ENCODE assay signal across 1 cellular context in the genomic region with DNA sequence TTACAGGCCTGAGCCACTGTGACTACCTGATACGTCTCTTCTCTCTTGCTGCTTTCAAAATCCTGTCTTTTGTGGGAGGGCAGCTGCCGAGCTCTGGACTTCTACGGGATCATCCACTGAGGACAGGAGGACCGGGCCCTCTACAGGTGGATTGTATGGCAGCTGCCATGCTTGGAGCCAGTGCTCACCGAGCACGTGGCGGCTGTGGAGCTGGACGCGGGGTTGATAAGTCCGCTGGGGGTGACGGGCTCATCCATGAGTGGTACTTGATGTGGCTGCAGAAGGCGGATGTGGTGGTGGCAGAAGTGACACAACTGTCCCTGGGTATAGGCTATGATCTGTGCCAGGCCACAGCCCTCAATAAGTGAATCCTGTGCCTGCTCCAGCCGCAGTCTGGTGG.
A peak's percentile ranks its signal among the peaks of the same experiment; 100 is the strongest.
TF ChIP-seq lines count a peak whose summit lies in the region.

No MANE protein-coding gene starts in this region.

TF ChIP-seq in HepG2, 621 proteins besides CTCF, POLR2A, EP300 and RAD21:
- TF ChIP-seq ZBTB38 (CRISPR knock-in tag; IDR thresholded peaks at IDR 0.05) (peak; percentile 32; the same call in 1 of the 2 replicates), ETV5 (CRISPR knock-in tag; IDR thresholded peaks at IDR 0.05; ENCODE audit: borderline replicate concordance) (no peak), AGO1 (IDR thresholded peaks at IDR 0.05; ENCODE audit: low read depth, low read length, poor library complexity, severe bottlenecking) (peak; percentile 31)
- TF ChIP-seq, protein P1, sequence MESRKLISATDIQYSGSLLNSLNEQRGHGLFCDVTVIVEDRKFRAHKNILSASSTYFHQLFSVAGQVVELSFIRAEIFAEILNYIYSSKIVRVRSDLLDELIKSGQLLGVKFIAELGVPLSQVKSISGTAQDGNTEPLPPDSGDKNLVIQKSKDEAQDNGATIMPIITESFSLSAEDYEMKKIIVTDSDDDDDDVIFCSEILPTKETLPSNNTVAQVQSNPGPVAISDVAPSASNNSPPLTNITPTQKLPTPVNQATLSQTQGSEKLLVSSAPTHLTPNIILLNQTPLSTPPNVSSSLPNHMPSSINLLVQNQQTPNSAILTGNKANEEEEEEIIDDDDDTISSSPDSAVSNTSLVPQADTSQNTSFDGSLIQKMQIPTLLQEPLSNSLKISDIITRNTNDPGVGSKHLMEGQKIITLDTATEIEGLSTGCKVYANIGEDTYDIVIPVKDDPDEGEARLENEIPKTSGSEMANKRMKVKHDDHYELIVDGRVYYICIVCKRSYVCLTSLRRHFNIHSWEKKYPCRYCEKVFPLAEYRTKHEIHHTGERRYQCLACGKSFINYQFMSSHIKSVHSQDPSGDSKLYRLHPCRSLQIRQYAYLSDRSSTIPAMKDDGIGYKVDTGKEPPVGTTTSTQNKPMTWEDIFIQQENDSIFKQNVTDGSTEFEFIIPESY (CRISPR knock-in tag; IDR thresholded peaks at IDR 0.05): peak; percentile 84
